7 cellular contexts compared by ENCODE assay signal in the genomic region with DNA sequence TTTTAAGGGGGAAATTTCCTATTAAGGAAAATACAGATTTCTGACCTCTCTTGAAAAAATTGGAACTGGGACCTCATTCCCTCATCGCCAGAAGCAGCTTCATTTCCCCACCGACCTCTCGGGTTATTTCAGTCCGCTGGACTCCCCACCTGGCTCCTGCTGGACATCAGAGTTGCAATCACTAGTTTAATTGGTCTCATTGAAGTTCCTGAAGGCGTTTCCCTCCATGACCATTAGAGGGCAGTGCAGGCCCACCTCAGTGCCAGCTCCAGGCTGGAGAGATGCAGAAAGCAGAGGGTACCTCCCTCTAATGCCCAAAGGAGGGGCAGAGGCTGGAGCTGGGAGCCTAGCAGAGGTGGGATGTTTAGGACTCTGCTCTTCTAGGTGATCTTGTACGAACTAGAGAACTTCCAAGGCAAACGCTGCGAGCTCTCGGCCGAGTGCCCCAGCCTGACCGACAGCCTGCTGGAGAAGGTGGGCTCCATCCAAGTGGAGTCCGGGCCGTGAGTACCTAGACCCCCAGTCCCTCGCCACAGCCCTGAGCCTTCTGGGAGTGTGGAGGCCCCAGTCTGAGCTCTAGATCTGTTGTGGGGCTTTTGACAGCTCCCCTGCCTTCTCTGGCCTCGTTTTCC. TPM values are rescaled to one million over a fixed set of nuclear protein-coding genes. Genes with fewer than 3 reads are reported as not detected.
DNase-seq lines count a peak whose midpoint lies in the region; FAIRE-seq and TF ChIP-seq lines count a peak whose summit lies in the region.

No MANE protein-coding gene starts in this region.

- CTCF ChIA-PET in mammary epithelial cell (lab: Charles Lee; ENCODE audit: low non-redundant PET), result interaction anchor here (0.7 kb wide), 1 partner anchor 26 kb away, joined by 3 read pairs; no protein-coding TSS in a partner anchor

- H3K9me1 ChIP-seq in keratinocyte (ENCODE audit: control insufficient read depth, extremely low read depth, insufficient read depth, low read length), result no peaks in the 10 kb centered on the region

- H3K79me2 ChIP-seq in mammary epithelial cell (ENCODE audit: insufficient read depth, low read length) (no peaks in the 10 kb centered on the region), keratinocyte (ENCODE audit: control insufficient read depth, insufficient read depth, low read length) (no peaks in the 10 kb centered on the region)

- H3K9me3 ChIP-seq in mammary epithelial cell (replicated peaks; ENCODE audit: insufficient read depth, low read length) (no peaks in the 10 kb centered on the region), keratinocyte (ENCODE audit: control insufficient read depth, low read depth, low read length) (no peaks in the 10 kb centered on the region)

- H4K20me1 ChIP-seq in mammary epithelial cell (ENCODE audit: insufficient read depth, low read length) (no peaks in the 10 kb centered on the region), keratinocyte (ENCODE audit: control insufficient read depth, extremely low read depth, insufficient read depth, low read length) (peaks cover 3% of the 10 kb centered on the region)

- H3K9ac ChIP-seq in mammary epithelial cell (ENCODE audit: insufficient read depth, low read length) (no peak overlapping the region), keratinocyte (ENCODE audit: control insufficient read depth, extremely low read depth, insufficient read depth, low read length) (no peak overlapping the region)

- no peak overlapping the region for H3K27ac ChIP-seq in VCaP
- H3K27ac ChIP-seq in mammary epithelial cell (ENCODE audit: insufficient read depth, low read depth, low read length), result no peak overlapping the region
- no peak overlapping the region for H3K27ac ChIP-seq in keratinocyte (ENCODE audit: control insufficient read depth, insufficient read depth, low read length)

- dilution Hi-C loops in mammary epithelial cell (cut with HindIII; ENCODE audit: low sequenced_read_pairs), result no loop called here
- dilution Hi-C loops in keratinocyte (cut with MboI; ENCODE audit: extremely low pct_ligation_motif_present, low sequenced_read_pairs), result no loop called here

- no TSS peak for BruUV-seq in mammary epithelial cell (replicated peaks; lab: Mats Ljungman, UMichigan)

- peak; percentile 77 for FAIRE-seq in keratinocyte (lab: Jason Lieb, UNC)

- H3K4me2 ChIP-seq in mammary epithelial cell (ENCODE audit: insufficient read depth, low read depth, low read length) (no peak overlapping the region), keratinocyte (ENCODE audit: control insufficient read depth, extremely low read depth, insufficient read depth, low read depth, low read length) (no peak overlapping the region)

- intact Hi-C loops in mammary epithelial cell (cut with micrococcal nuclease), result loop anchor here (1.0 kb wide), 2 partner anchors 33 to 571 kb away; no protein-coding TSS in a partner anchor

- H3K4me3 ChIP-seq in GM12875 (ENCODE audit: low read depth, low read length) (no peak overlapping the region), mammary epithelial cell (replicated peaks in 1 of 3; ENCODE audit: insufficient read depth in 1 of 3, low read depth in 2 of 3, low read length in 3 of 3) (no peak overlapping the region), keratinocyte (ENCODE audit: control insufficient read depth in 2 of 3, extremely low read depth in 1 of 3, insufficient read depth in 2 of 3, low read depth in 1 of 3, low read length in 3 of 3) (no peak overlapping the region)

- DNase-seq in NCI-H1694 treated with DMSO at 0.1 percent for 48 hours (lab: John Stamatoyannopoulos, UW), result peak; percentile 46
- peak; percentile 33 for DNase-seq in mammary epithelial cell
- peak; percentile 7 for DNase-seq in keratinocyte (ENCODE audit: low read depth, low spot score)
- DNase-seq in stimulated activated CD4-positive, alpha-beta T cell treated with anti-CD3 and anti-CD28 coated beads, Interleukin-2, amount 100 ng/mL, for 24 hours, result peak; percentile 66 to 67
- DNase-seq in GOT3 (lab: John Stamatoyannopoulos, UW), result no peak

- WGBS in mammary epithelial cell (ENCODE audit: low coverage, missing lambda C conversion rate), result 44% methylated on average over 10 of the region's 15 CpGs

- in situ Hi-C loops in mammary epithelial cell (cut with MboI; ENCODE audit: low sequenced_read_pairs in 2 of 2), result no loop called here

- H3K4me1 ChIP-seq in mammary epithelial cell (ENCODE audit: insufficient read depth, low read length) (no peaks in the 10 kb centered on the region), keratinocyte (ENCODE audit: control insufficient read depth, extremely low read depth, insufficient read depth, low read length) (no peaks in the 10 kb centered on the region)

- H3K27me3 ChIP-seq in mammary epithelial cell (ENCODE audit: insufficient read depth, low read length) (no peaks in the 10 kb centered on the region), keratinocyte (ENCODE audit: control insufficient read depth, extremely low read depth, insufficient read depth, low read length) (no peaks in the 10 kb centered on the region)

- H3K36me3 ChIP-seq in mammary epithelial cell (ENCODE audit: insufficient read depth, low read length), result no peaks in the 10 kb centered on the region
- H3K36me3 ChIP-seq in keratinocyte (ENCODE audit: control insufficient read depth in 2 of 2, extremely low read depth in 1 of 2, insufficient read depth in 2 of 2, low read length in 2 of 2), result peaks cover 0 to 11% of the 10 kb centered on the region in 2 experiments

- H2AFZ ChIP-seq in mammary epithelial cell (ENCODE audit: low read depth, low read length) (no peak overlapping the region), keratinocyte (ENCODE audit: control insufficient read depth, low read length) (no peak overlapping the region)

- TF ChIP-seq CTCF in GM12875 (IDR thresholded peaks at IDR 0.05; ENCODE audit: borderline replicate concordance, insufficient read depth, low read depth, low read length) (peak; percentile 89), VCaP (conservative IDR thresholded peaks at IDR 0.05) (peak; percentile 95), mammary epithelial cell (conservative IDR thresholded peaks at IDR 0.05 in 1 of 2, IDR thresholded peaks at IDR 0.05 in 1 of 2; ENCODE audit: extremely low read depth in 1 of 2, insufficient read depth in 1 of 2, low read depth in 1 of 2, low read length in 2 of 2) (peak; percentile 84 to 92), keratinocyte (optimal IDR thresholded peaks at IDR 0.05 in 1 of 3, IDR thresholded peaks at IDR 0.05 in 1 of 3, conservative IDR thresholded peaks at IDR 0.05 in 1 of 3; ENCODE audit: extremely low read depth in 1 of 3, insufficient read depth in 2 of 3, low read length in 3 of 3) (peak; percentile 84 to 87 (median 87))

RNA-seq across cellular contexts. Expression of a gene that starts 2.7 kb away (rescaled TPM):
- total RNA-seq in mammary epithelial cell, result not detected
- polyA plus RNA-seq in mammary epithelial cell, result 0.09 TPM
- polyA minus RNA-seq in mammary epithelial cell, result not detected
- 0.06 TPM in 1 of 3 replicates, not detected in the others for polyA plus RNA-seq in keratinocyte
- not detected for polyA plus RNA-seq in keratinocyte (2011; ENCODE audit: low read depth)
- not detected in 2 replicates for polyA plus RNA-seq in keratinocyte (2011; cell fraction: cytosol; rRNA removed)
- 0.19 and 0.31 TPM in 2 replicates for polyA plus RNA-seq in keratinocyte (2011; cell fraction: nucleus; rRNA removed)
- polyA plus RNA-seq in keratinocyte (2012; ENCODE audit: low replicate concordance), result 0.20 TPM in 1 of 2 replicates, not detected in the other
- not detected in 3 replicates for polyA minus RNA-seq in keratinocyte
- not detected for polyA minus RNA-seq in keratinocyte (2011; cell fraction: cytosol; rRNA and poly(A)+ RNA removed)
- polyA minus RNA-seq in keratinocyte (2011; cell fraction: nucleus; rRNA and poly(A)+ RNA removed), result not detected in 2 replicates

RNA-seq across cellular contexts. Expression of a gene that starts 17.0 kb away (rescaled TPM):
- under 1 TPM in 1 of 2 donors, not detected in 1; 0.49 TPM for total RNA-seq in mammary epithelial cell
- 0.09 TPM for polyA plus RNA-seq in mammary epithelial cell
- not detected for polyA minus RNA-seq in mammary epithelial cell
- 0.09 to 0.89 TPM (median 0.55 TPM) in 3 replicates for polyA plus RNA-seq in keratinocyte
- polyA plus RNA-seq in keratinocyte (2011; ENCODE audit: low read depth), result not detected
- 0.26 and 0.47 TPM in 2 replicates for polyA plus RNA-seq in keratinocyte (2011; cell fraction: cytosol; rRNA removed)
- polyA plus RNA-seq in keratinocyte (2011; cell fraction: nucleus; rRNA removed), result 0.71 and 0.87 TPM in 2 replicates
- 0.20 and 0.26 TPM in 2 replicates for polyA plus RNA-seq in keratinocyte (2012; ENCODE audit: low replicate concordance)
- 0.43 to 0.67 TPM in 2 of 3 replicates, not detected in the other for polyA minus RNA-seq in keratinocyte
- not detected for polyA minus RNA-seq in keratinocyte (2011; cell fraction: cytosol; rRNA and poly(A)+ RNA removed)
- polyA minus RNA-seq in keratinocyte (2011; cell fraction: nucleus; rRNA and poly(A)+ RNA removed), result 0.74 TPM in 1 of 2 replicates, not detected in the other
